1 cellular context compared by ENCODE assay signal in genomic region chr5:179668404-179668803, GRCh38.
TF ChIP-seq lines count a peak whose summit lies in the region.

No MANE protein-coding gene starts in this region.

TF ChIP-seq in K562, 482 proteins besides CTCF, POLR2A, EP300 and RAD21 (continued from another document):
- TF ChIP-seq PRDM10 (IDR thresholded peaks at IDR 0.05; ENCODE audit: partially characterized antibody): no peak
- TF ChIP-seq JUN (IDR thresholded peaks at IDR 0.05; ENCODE audit: borderline replicate concordance, low read depth, low read length): 0 out of 2 replicates have a peak, but pooled peaks have one; percentile 37
- TF ChIP-seq JUN (CRISPR knock-in tag; IDR thresholded peaks at IDR 0.05; ENCODE audit: borderline replicate concordance): no peak
- TF ChIP-seq BCLAF1 (IDR thresholded peaks at IDR 0.05; ENCODE audit: borderline replicate concordance in 1 of 2, control insufficient read depth in 1 of 2, low read depth in 2 of 2, low read length in 1 of 2): no peak
- TF ChIP-seq TBL1XR1 (IDR thresholded peaks at IDR 0.05; ENCODE audit: low read length in 2 of 2): peak in 1 of 2 experiments; percentile 21; a peak in 1 of 4 replicates
- TF ChIP-seq ZNF318 (IDR thresholded peaks at IDR 0.05; ENCODE audit: borderline replicate concordance in 1 of 2, low read depth in 1 of 2): no peak
